ENCODE assay signal across 8 cellular contexts in the genomic region with DNA sequence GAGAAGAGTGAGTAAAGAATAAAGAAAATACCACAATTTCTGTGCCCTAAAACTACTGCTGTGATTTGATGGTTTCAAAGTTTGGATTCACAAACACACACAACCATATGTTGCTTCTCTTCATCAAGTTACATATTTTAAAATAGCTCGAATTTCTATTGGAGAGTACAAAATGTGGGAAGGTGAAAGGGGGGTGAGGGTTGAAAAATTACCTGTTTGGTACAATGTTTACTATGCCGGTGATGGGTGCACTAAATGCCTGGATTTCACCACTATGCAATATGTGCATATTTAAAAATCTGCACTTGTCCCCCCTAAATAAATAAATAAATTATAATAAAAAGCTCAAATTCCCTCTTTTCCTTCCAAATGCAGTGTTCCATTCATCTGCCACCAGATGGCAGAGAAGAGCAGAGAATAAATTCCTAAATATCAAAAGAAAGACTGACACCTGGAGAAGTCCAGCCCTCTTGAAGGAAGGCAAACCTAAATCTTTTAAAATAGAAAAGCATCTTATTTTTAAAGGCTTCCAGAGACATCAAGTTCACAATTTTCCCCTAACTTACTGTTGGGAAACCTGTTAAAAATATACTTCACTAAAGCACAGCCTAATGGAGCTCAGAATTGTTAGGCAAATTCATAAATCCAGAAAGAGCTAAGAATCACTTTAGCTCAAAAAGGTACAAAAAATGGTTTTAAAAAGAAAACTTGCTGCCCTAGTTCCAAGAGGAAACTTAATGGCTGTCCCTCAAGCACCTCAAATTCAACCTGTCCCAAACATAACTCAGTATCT. TPM values are rescaled to one million over a fixed set of nuclear protein-coding genes. Genes with fewer than 3 reads are reported as not detected.
DNase-seq lines count a peak whose midpoint lies in the region; ATAC-seq and TF ChIP-seq lines count a peak whose summit lies in the region.

No MANE protein-coding gene starts in this region.

- H3K27me3 Mint-ChIP-seq in CD4-positive, alpha-beta memory T cell, result peaks cover 4 to 5% of the 10 kb centered on the region in 2 donors
- peaks cover 2% of the 10 kb centered on the region for H3K27me3 Mint-ChIP-seq in activated T-cell treated with anti-CD3 and anti-CD28 coated beads, Interleukin-2, amount 50 U/mL, for 4 hours (ENCODE audit: low read depth)

- ATAC-seq in activated T-cell treated with anti-CD3 and anti-CD28 coated beads, Interleukin-2, amount 50 U/mL, for 4 hours, result no peak
- no peak for ATAC-seq in HG03045 (IDR thresholded peaks at IDR 0.05; ENCODE audit: unreplicated experiment)

- H3K9me3 Mint-ChIP-seq in CD4-positive, alpha-beta memory T cell, result no peaks in the 10 kb centered on the region
- no peaks in the 10 kb centered on the region for H3K9me3 Mint-ChIP-seq in activated T-cell treated with anti-CD3 and anti-CD28 coated beads, Interleukin-2, amount 50 U/mL, for 4 hours

- WGBS in sigmoid colon, 2 donors, result 26 to 53% methylated on average over 2 of the region's 2 CpGs

- no peaks in the 10 kb centered on the region for H3K36me3 ChIP-seq in CD4-positive, alpha-beta memory T cell (ENCODE audit: insufficient read depth, low read length)
- no peaks in the 10 kb centered on the region for H3K36me3 ChIP-seq in SK-N-MC (ENCODE audit: insufficient read depth, low read length)
- H3K36me3 ChIP-seq in sigmoid colon, result no peaks in the 10 kb centered on the region

- CTCF ChIA-PET in CD4-positive, alpha-beta memory T cell (lab: Charles Lee; ENCODE audit: partially characterized antibody), result interaction anchor here (0.6 to 4.8 kb wide), 37 partner anchors 9 to 403 kb away, joined by 3 to 34 read pairs (median 5); no protein-coding TSS in a partner anchor

- no peak overlapping the region for H3K27ac ChIP-seq in CD4-positive, alpha-beta memory T cell (ENCODE audit: low read depth, low read length)
- H3K27ac ChIP-seq in SK-N-MC, result no peak overlapping the region
- H3K27ac ChIP-seq in sigmoid colon, result no peak overlapping the region

- no peaks in the 10 kb centered on the region for H3K9me3 ChIP-seq in CD4-positive, alpha-beta memory T cell (ENCODE audit: control insufficient read depth in 1 of 2, low read length in 2 of 2)
- no peaks in the 10 kb centered on the region for H3K9me3 ChIP-seq in SK-N-MC (ENCODE audit: low read depth, low read length)
- H3K9me3 ChIP-seq in sigmoid colon, result no peaks in the 10 kb centered on the region

- intact Hi-C loops in CD4-positive, alpha-beta memory T cell (cut with micrococcal nuclease), result loop anchor here (1.0 kb wide), 2 partner anchors 289 to 354 kb away; no protein-coding TSS in a partner anchor
- intact Hi-C loops in sigmoid colon (cut with DNase I), result no loop called here

- no peak overlapping the region for H3K4me3 Mint-ChIP-seq in CD4-positive, alpha-beta memory T cell
- H3K4me3 Mint-ChIP-seq in activated T-cell treated with anti-CD3 and anti-CD28 coated beads, Interleukin-2, amount 50 U/mL, for 4 hours, result no peak overlapping the region

- no peak overlapping the region for H3K9ac ChIP-seq in SK-N-MC (ENCODE audit: insufficient read length)

- no peaks in the 10 kb centered on the region for H3K4me1 ChIP-seq in CD4-positive, alpha-beta memory T cell (ENCODE audit: insufficient read depth, low read length)
- H3K4me1 ChIP-seq in sigmoid colon, result no peaks in the 10 kb centered on the region

- DNase-seq in CD4-positive, alpha-beta memory T cell, result peak in 4 of 5 donors; percentile 8 to 23 (median 18)
- DNase-seq in HS-27A (ENCODE audit: low read depth) (peak; percentile 3), SK-N-MC (ENCODE audit: low read depth, low spot score) (peak; percentile 14), fibroblast of the aortic adventitia (ENCODE audit: low read depth) (peak; percentile 67), sigmoid colon (no peak), COR-L47 (lab: John Stamatoyannopoulos, UW) (no peak)
- no peak for DNase-seq in activated T-cell treated with anti-CD3 and anti-CD28 coated beads, Interleukin-2, amount 50 U/mL, for 4 hours

- TF ChIP-seq EP300 in sigmoid colon (IDR thresholded peaks at IDR 0.05), result no peak

- H3K27me3 ChIP-seq in CD4-positive, alpha-beta memory T cell (ENCODE audit: insufficient read depth, low read length), result no peaks in the 10 kb centered on the region
- H3K27me3 ChIP-seq in sigmoid colon, result no peaks in the 10 kb centered on the region

- POLR2A ChIA-PET in CD4-positive, alpha-beta memory T cell (lab: Charles Lee; ENCODE audit: partially characterized antibody), result interaction anchor here (0.8 kb wide), 1 partner anchor 354 kb away, joined by 3 read pairs; no protein-coding TSS in a partner anchor

- no peaks in the 10 kb centered on the region for H3K4me1 Mint-ChIP-seq in CD4-positive, alpha-beta memory T cell
- no peaks in the 10 kb centered on the region for H3K4me1 Mint-ChIP-seq in activated T-cell treated with anti-CD3 and anti-CD28 coated beads, Interleukin-2, amount 50 U/mL, for 4 hours (ENCODE audit: low read depth)

- TF ChIP-seq CTCF in fibroblast of the aortic adventitia (IDR thresholded peaks at IDR 0.05; ENCODE audit: insufficient read depth, low read length) (peak; percentile 77), sigmoid colon (IDR thresholded peaks at IDR 0.05) (peak; percentile 37 to 78 (median 76))

- H3K4me3 ChIP-seq in CD4-positive, alpha-beta memory T cell (ENCODE audit: low read length in 2 of 2), result no peak overlapping the region
- H3K4me3 ChIP-seq in SK-N-MC, result no peak overlapping the region
- H3K4me3 ChIP-seq in fibroblast of the aortic adventitia (ENCODE audit: low read depth, low read length), result no peak overlapping the region
- no peak overlapping the region for H3K4me3 ChIP-seq in sigmoid colon

- no peak overlapping the region for H3K27ac Mint-ChIP-seq in CD4-positive, alpha-beta memory T cell

- H3K36me3 Mint-ChIP-seq in CD4-positive, alpha-beta memory T cell, result no peaks in the 10 kb centered on the region
- H3K36me3 Mint-ChIP-seq in activated T-cell treated with anti-CD3 and anti-CD28 coated beads, Interleukin-2, amount 50 U/mL, for 4 hours (ENCODE audit: insufficient read depth), result no peaks in the 10 kb centered on the region

- TF ChIP-seq POLR2A in sigmoid colon (IDR thresholded peaks at IDR 0.05), result no peak

RNA-seq across cellular contexts. Expression of gene HNRNPA0, which starts 24.8 kb away (rescaled TPM):
- 10 to 100 TPM; 30.5 to 30.7 TPM for total RNA-seq in CD4-positive, alpha-beta memory T cell
- 10 to 100 TPM in 1 of 2 donors, 1 to 10 TPM in 1; 8.6 to 19.3 TPM for polyA plus RNA-seq in CD4-positive, alpha-beta memory T cell
- total RNA-seq in fibroblast of the aortic adventitia (ENCODE audit: low replicate concordance) (20.0 and 26.8 TPM in 2 replicates), sigmoid colon (10 to 100 TPM; 10.0 to 12.2 (median 10.9) TPM)
- polyA plus RNA-seq in sigmoid colon, result 10 to 100 TPM; 19.2 to 34.0 (median 20.4) TPM
- 10 to 100 TPM; 48.0 to 49.5 (median 48.6) TPM for total RNA-seq in activated T-cell treated with anti-CD3 and anti-CD28 coated beads, Interleukin-2, amount 50 U/mL, for 4 hours

RNA-seq across cellular contexts. Expression of gene KLHL3, which starts 43.1 kb away (rescaled TPM):
- total RNA-seq in CD4-positive, alpha-beta memory T cell, result 10 to 100 TPM; 22.0 to 25.9 TPM
- polyA plus RNA-seq in CD4-positive, alpha-beta memory T cell, result 1 to 10 TPM; 2.2 to 3.1 TPM
- total RNA-seq in fibroblast of the aortic adventitia (ENCODE audit: low replicate concordance) (1.3 and 3.0 TPM in 2 replicates), sigmoid colon (1 to 10 TPM; 2.7 to 5.5 (median 4.1) TPM)
- polyA plus RNA-seq in sigmoid colon, result 1 to 10 TPM in 1 of 3 donors, under 1 TPM in 1, not detected in 1; 0.23 to 3.0 TPM
- total RNA-seq in activated T-cell treated with anti-CD3 and anti-CD28 coated beads, Interleukin-2, amount 50 U/mL, for 4 hours, result 1 to 10 TPM; 2.0 to 2.9 (median 2.6) TPM

Comparison
In these comparisons a context has a peak if more than half of its experiments do, and no peak if none do; other contexts are left out.
1. DNase-seq: peak in CD4-positive, alpha-beta memory T cell (4 of 5), HS-27A (single experiment), SK-N-MC (single experiment) and fibroblast of the aortic adventitia (single experiment); none in sigmoid colon (single experiment), activated T-cell treated with anti-CD3 and anti-CD28 coated beads, Interleukin-2, amount 50 U/mL, for 4 hours (single experiment) and COR-L47 (single experiment).